12 cellular contexts compared by ENCODE assay signal in genomic region chr3:49787536-49787935, GRCh38. TPM values are rescaled to one million over a fixed set of nuclear protein-coding genes. Genes with fewer than 3 reads are reported as not detected.
DNase-seq lines count a peak whose midpoint lies in the region; ATAC-seq and TF ChIP-seq lines count a peak whose summit lies in the region.
"Had no signal": no experiment of that assay in that cellular context is flagged by ENCODE, and none has a peak within 500 bp of the region (broad histone marks: within the 10 kb centered on the region; RNA-seq: fewer than 3 reads in every experiment).

No MANE protein-coding gene starts in this region.

- 81 to 89% (median 85%) methylated on average over 5 of the region's 5 CpGs for WGBS in psoas muscle, 3 donors

- CTCF ChIA-PET in CD4-positive, alpha-beta memory T cell (lab: Charles Lee; ENCODE audit: partially characterized antibody), result interaction anchor here (3.0 to 3.7 kb wide), 2 partner anchors 15 to 51 kb away, joined by 12 to 20 read pairs; partner anchors contain the start of gene INKA1
- CTCF ChIA-PET in activated CD4-positive, alpha-beta memory T cell treated with anti-CD3 and anti-CD28 coated beads for 36 hours (lab: Charles Lee), result interaction anchor here (2.6 to 3.5 kb wide), 2 partner anchors 16 to 51 kb away, joined by 17 to 34 read pairs; partner anchors contain the start of gene INKA1

- no peak for TF ChIP-seq POLR2A in erythroblast (IDR thresholded peaks at IDR 0.05; ENCODE audit: low read length)

- H2AFZ ChIP-seq in KMS-11 (ENCODE audit: low read depth), result peak overlapping the region; percentile 76; the same call in 1 of the 2 replicates

- H3K4me3 Mint-ChIP-seq in CD4-positive, alpha-beta memory T cell, result peak overlapping the region in 5 of 8 donors; percentile 13 to 96 (median 92)
- peak overlapping the region; percentile 90 to 91 for H3K4me3 Mint-ChIP-seq in effector memory CD8-positive, alpha-beta T cell
- H3K4me3 Mint-ChIP-seq in activated CD4-positive, alpha-beta memory T cell treated with anti-CD3 and anti-CD28 coated beads for 36 hours, result no peak overlapping the region

- peaks cover 17 to 45% (median 27%) of the 10 kb centered on the region in 4 donors for H3K4me1 Mint-ChIP-seq in CD4-positive, alpha-beta memory T cell
- H3K4me1 Mint-ChIP-seq in effector memory CD8-positive, alpha-beta T cell (ENCODE audit: low read depth in 2 of 2), result peaks cover 14 to 25% of the 10 kb centered on the region in 2 donors
- H3K4me1 Mint-ChIP-seq in activated CD4-positive, alpha-beta memory T cell treated with anti-CD3 and anti-CD28 coated beads for 36 hours (ENCODE audit: low read depth), result peaks cover 15% of the 10 kb centered on the region

- peaks cover 0 to 2% of the 10 kb centered on the region in 2 donors for H3K27me3 Mint-ChIP-seq in CD4-positive, alpha-beta memory T cell
- no peaks in the 10 kb centered on the region for H3K27me3 Mint-ChIP-seq in effector memory CD8-positive, alpha-beta T cell
- H3K27me3 Mint-ChIP-seq in activated CD4-positive, alpha-beta memory T cell treated with anti-CD3 and anti-CD28 coated beads for 36 hours, result no peaks in the 10 kb centered on the region

- no peaks in the 10 kb centered on the region for H3K36me3 ChIP-seq in CD4-positive, alpha-beta memory T cell (ENCODE audit: insufficient read depth, low read length)
- H3K36me3 ChIP-seq in KMS-11 (ENCODE audit: insufficient read depth), result no peaks in the 10 kb centered on the region
- H3K36me3 ChIP-seq in psoas muscle (ENCODE audit: insufficient read depth in 1 of 2, low read depth in 1 of 2), result peaks cover 0 to 19% of the 10 kb centered on the region in 2 donors

- no peak overlapping the region for H3K9ac ChIP-seq in KMS-11

- peaks cover 22% of the 10 kb centered on the region for H3K79me2 ChIP-seq in KMS-11 (ENCODE audit: insufficient read depth, low read depth)

- H3K4me1 ChIP-seq in CD4-positive, alpha-beta memory T cell (ENCODE audit: insufficient read depth, low read length), result peaks cover 27% of the 10 kb centered on the region
- H3K4me1 ChIP-seq in KMS-11 (ENCODE audit: low read depth, poor library complexity, severe bottlenecking) (peaks cover 10% of the 10 kb centered on the region), psoas muscle (peaks cover 19% of the 10 kb centered on the region)

- H3K4me3 ChIP-seq in CD4-positive, alpha-beta memory T cell (ENCODE audit: low read length in 2 of 2), result peak overlapping the region in 1 of 2 donors; percentile 89
- no peak overlapping the region for H3K4me3 ChIP-seq in KMS-11 (IDR thresholded peaks at IDR 0.05; ENCODE audit: insufficient read depth, low read depth, low read length)
- no peak overlapping the region for H3K4me3 ChIP-seq in psoas muscle

- intact Hi-C loops in CD4-positive, alpha-beta memory T cell (cut with micrococcal nuclease), result loop anchor here (5.0 kb wide), 1 partner anchor 70 kb away; the partner anchor contains the start of gene TRAIP
- intact Hi-C loops in psoas muscle (cut with DNase I), result no loop called here
- intact Hi-C loops in activated CD4-positive, alpha-beta memory T cell treated with anti-CD3 and anti-CD28 coated beads for 36 hours (cut with micrococcal nuclease), result loop anchor here (2.0 to 5.0 kb wide), 3 partner anchors 50 to 70 kb away; partner anchors contain the start of gene TRAIP

- TF ChIP-seq CTCF in KMS-11 (conservative IDR thresholded peaks at IDR 0.05; ENCODE audit: low read depth, low read length), result no peak
- TF ChIP-seq CTCF in psoas muscle (IDR thresholded peaks at IDR 0.05), result no peak

- no peaks in the 10 kb centered on the region for H3K27me3 ChIP-seq in CD4-positive, alpha-beta memory T cell (ENCODE audit: insufficient read depth, low read length)
- no peaks in the 10 kb centered on the region for H3K27me3 ChIP-seq in KMS-11 (ENCODE audit: insufficient read depth, low read depth)
- H3K27me3 ChIP-seq in psoas muscle (ENCODE audit: insufficient read depth in 3 of 3, low read length in 2 of 3), result no peaks in the 10 kb centered on the region

- H3K27ac ChIP-seq in CD4-positive, alpha-beta memory T cell (ENCODE audit: low read depth, low read length), result no peak overlapping the region
- no peak overlapping the region for H3K27ac ChIP-seq in KMS-11
- peak overlapping the region; percentile 96 for H3K27ac ChIP-seq in psoas muscle

- H3K4me2 ChIP-seq in KMS-11, result no peak overlapping the region

- ATAC-seq in effector memory CD8-positive, alpha-beta T cell (replicated peaks), result no peak
- ATAC-seq in psoas muscle, result no peak

- H3K9me3 Mint-ChIP-seq in CD4-positive, alpha-beta memory T cell, result peaks cover 0 to 4% (median 0%) of the 10 kb centered on the region in 8 donors
- H3K9me3 Mint-ChIP-seq in effector memory CD8-positive, alpha-beta T cell, result no peaks in the 10 kb centered on the region
- no peaks in the 10 kb centered on the region for H3K9me3 Mint-ChIP-seq in activated CD4-positive, alpha-beta memory T cell treated with anti-CD3 and anti-CD28 coated beads for 36 hours

- H3K9me3 ChIP-seq in CD4-positive, alpha-beta memory T cell (ENCODE audit: control insufficient read depth in 1 of 2, low read length in 2 of 2), result no peaks in the 10 kb centered on the region
- no peaks in the 10 kb centered on the region for H3K9me3 ChIP-seq in psoas muscle

- POLR2A ChIA-PET in CD4-positive, alpha-beta memory T cell (lab: Charles Lee; ENCODE audit: partially characterized antibody), result interaction anchor here (0.7 to 3.5 kb wide), 5 partner anchors 16 to 152 kb away, joined by 4 to 46 read pairs (median 4); partner anchors contain the start of genes AMIGO3, INKA1, MON1A and RBM6
- POLR2A ChIA-PET in activated CD4-positive, alpha-beta memory T cell treated with anti-CD3 and anti-CD28 coated beads for 36 hours (lab: Charles Lee), result interaction anchor here (0.6 kb wide), 1 partner anchor 14 kb away, joined by 6 read pairs; no protein-coding TSS in a partner anchor

- DNase-seq in CD4-positive, alpha-beta memory T cell, result no peak
- DNase-seq in effector memory CD8-positive, alpha-beta T cell, result no peak
- DNase-seq in psoas muscle (no peak), OCI-M2 (lab: John Stamatoyannopoulos, UW; ENCODE audit: unreplicated experiment) (no peak), erythroblast (lab: John Stamatoyannopoulos, UW) (no peak), NCI-H2196 treated with DMSO at 0.1 percent for 48 hours (lab: John Stamatoyannopoulos, UW; ENCODE audit: unreplicated experiment) (no peak)
- DNase-seq in activated CD4-positive, alpha-beta memory T cell treated with anti-CD3 and anti-CD28 coated beads for 36 hours, result no peak
- DNase-seq: NCI-H187 treated with DMSO at 0.1 percent for 48 hours, SW 1271 had no signal

- H4K20me1 ChIP-seq in KMS-11 (ENCODE audit: insufficient read depth), result no peaks in the 10 kb centered on the region

- H3K36me3 Mint-ChIP-seq in CD4-positive, alpha-beta memory T cell, result peaks cover 6 to 15% of the 10 kb centered on the region in 2 donors
- peaks cover 28% of the 10 kb centered on the region for H3K36me3 Mint-ChIP-seq in effector memory CD8-positive, alpha-beta T cell (ENCODE audit: insufficient read depth)
- peaks cover 16% of the 10 kb centered on the region for H3K36me3 Mint-ChIP-seq in activated CD4-positive, alpha-beta memory T cell treated with anti-CD3 and anti-CD28 coated beads for 36 hours

- H3K27ac Mint-ChIP-seq in CD4-positive, alpha-beta memory T cell, result peak overlapping the region; percentile 98 to 99 (median 99)
- H3K27ac Mint-ChIP-seq in effector memory CD8-positive, alpha-beta T cell, result peak overlapping the region; percentile 98 to 99
- no peak overlapping the region for H3K27ac Mint-ChIP-seq in activated CD4-positive, alpha-beta memory T cell treated with anti-CD3 and anti-CD28 coated beads for 36 hours

RNA-seq across cellular contexts. Expression of gene IP6K1, which starts 1.2 kb away (rescaled TPM):
- total RNA-seq in CD4-positive, alpha-beta memory T cell, result 10 to 100 TPM; 50.1 to 60.0 TPM
- 10 to 100 TPM; 19.4 to 38.8 TPM for polyA plus RNA-seq in CD4-positive, alpha-beta memory T cell
- total RNA-seq in psoas muscle, result 10 to 100 TPM; 11.6 to 16.1 (median 13.1) TPM
- 10 to 100 TPM in 1 of 3 donors, 1 to 10 TPM in 2; 9.1 to 15.5 (median 9.5) TPM for polyA plus RNA-seq in psoas muscle
- 10 to 100 TPM; 28.8 to 29.3 TPM for total RNA-seq in activated CD4-positive, alpha-beta memory T cell treated with anti-CD3 and anti-CD28 coated beads for 36 hours

RNA-seq across cellular contexts. Expression of gene CDHR4, which starts 12.1 kb away (rescaled TPM):
- total RNA-seq in CD4-positive, alpha-beta memory T cell, result under 1 TPM in 1 of 2 experiments, not detected in 1; 0.17 TPM
- polyA plus RNA-seq in CD4-positive, alpha-beta memory T cell, result not detected
- total RNA-seq in psoas muscle, result not detected
- polyA plus RNA-seq in psoas muscle, result under 1 TPM in 2 of 3 donors, not detected in 1; 0.03 to 0.28 TPM
- total RNA-seq in activated CD4-positive, alpha-beta memory T cell treated with anti-CD3 and anti-CD28 coated beads for 36 hours, result under 1 TPM in 1 of 2 experiments, not detected in 1; 0.22 TPM
- total RNA-seq: epithelial cell of proximal tubule, H4 had no signal

RNA-seq across cellular contexts. Expression of gene INKA1, which starts 15.5 kb away (rescaled TPM):
- total RNA-seq in CD4-positive, alpha-beta memory T cell, result 1 to 10 TPM in 1 of 2 experiments, under 1 TPM in 1; 0.55 to 1.2 TPM
- 1 to 10 TPM in 1 of 2 donors, under 1 TPM in 1; 0.45 to 1.5 TPM for polyA plus RNA-seq in CD4-positive, alpha-beta memory T cell
- 10 to 100 TPM in 1 of 4 donors, 1 to 10 TPM in 3; 2.2 to 20.1 (median 3.6) TPM for total RNA-seq in psoas muscle
- 1 to 10 TPM; 2.4 to 5.2 (median 3.6) TPM for polyA plus RNA-seq in psoas muscle
- total RNA-seq in activated CD4-positive, alpha-beta memory T cell treated with anti-CD3 and anti-CD28 coated beads for 36 hours, result 1 to 10 TPM; 1.0 to 1.2 TPM

RNA-seq across cellular contexts. Expression of gene UBA7, which starts 26.2 kb away (rescaled TPM):
- total RNA-seq in CD4-positive, alpha-beta memory T cell, result 100 to 1,000 TPM; 269 to 299 TPM
- polyA plus RNA-seq in CD4-positive, alpha-beta memory T cell, result 10 to 100 TPM; 39.8 to 45.7 TPM
- 10 to 100 TPM in 1 of 4 donors, 1 to 10 TPM in 3; 4.9 to 10.4 (median 7.3) TPM for total RNA-seq in psoas muscle
- 1 to 10 TPM; 3.3 to 4.2 (median 4.1) TPM for polyA plus RNA-seq in psoas muscle
- 10 to 100 TPM; 85.6 to 86.4 TPM for total RNA-seq in activated CD4-positive, alpha-beta memory T cell treated with anti-CD3 and anti-CD28 coated beads for 36 hours

Comparison
In these comparisons a context has a peak if more than half of its experiments do, and no peak if none do; other contexts are left out.
1. intact Hi-C loops: an anchor here in CD4-positive, alpha-beta memory T cell (5.0 kb wide) and activated CD4-positive, alpha-beta memory T cell treated with anti-CD3 and anti-CD28 coated beads for 36 hours (2.0 to 5.0 kb wide); none called in psoas muscle.